Comparison of ENCODE assay signal across 11 cellular contexts in genomic region chr16:75248536-75249380, GRCh38. TPM values are rescaled to one million over a fixed set of nuclear protein-coding genes. Genes with fewer than 3 reads are reported as not detected.
DNase-seq lines count a peak whose midpoint lies in the region; ATAC-seq, FAIRE-seq and TF ChIP-seq lines count a peak whose summit lies in the region.
"Had no signal": no experiment of that assay in that cellular context is flagged by ENCODE, and none has a peak within 500 bp of the region (broad histone marks: within the 10 kb centered on the region; RNA-seq: fewer than 3 reads in every experiment).

No MANE protein-coding gene starts in this region.

- H3K9ac ChIP-seq in mesendoderm (ENCODE audit: low read length): peak overlapping the region; percentile 41

- H3K27me3 ChIP-seq in mesendoderm (ENCODE audit: insufficient read depth, low read length, poor library complexity) (no peaks in the 10 kb centered on the region), suprapubic skin (no peaks in the 10 kb centered on the region)
- H3K27me3 ChIP-seq: cardiac muscle cell had no signal

- H2AK5ac ChIP-seq in mesendoderm (ENCODE audit: low read length): no peak overlapping the region

- H3K56ac ChIP-seq in mesendoderm (ENCODE audit: low read length): peak overlapping the region; percentile 70

- TF ChIP-seq CTCF in coronary artery (IDR thresholded peaks at IDR 0.05) (no peak), suprapubic skin (IDR thresholded peaks at IDR 0.05) (no peak)

- H3K36me3 ChIP-seq in mesendoderm (ENCODE audit: control insufficient read depth, insufficient read depth, low read length): no peaks in the 10 kb centered on the region
- no peaks in the 10 kb centered on the region for H3K36me3 ChIP-seq in suprapubic skin
- H3K36me3 ChIP-seq: cardiac muscle cell had no signal

- H4K8ac ChIP-seq in mesendoderm (ENCODE audit: low read depth, low read length): no peak overlapping the region

- peak overlapping the region; percentile 88 for H3K4me3 ChIP-seq in coronary artery
- H3K4me3 ChIP-seq in mesendoderm (ENCODE audit: low read length): no peak overlapping the region
- H3K4me3 ChIP-seq in suprapubic skin: no peak overlapping the region
- H3K4me3 ChIP-seq: cardiac muscle cell had no signal

- H3K23ac ChIP-seq in mesendoderm (ENCODE audit: low read length): peak overlapping the region; percentile 70

- H3K9me3 ChIP-seq in suprapubic skin: no peaks in the 10 kb centered on the region

- ATAC-seq in HG03045 (IDR thresholded peaks at IDR 0.05; ENCODE audit: unreplicated experiment): no peak
- ATAC-seq in activated CD4-positive, CD25-positive, alpha-beta regulatory T cell treated with anti-CD3 and anti-CD28 coated beads, Interleukin-2, amount 50 U/mL, for 24 hours: no peak
- ATAC-seq: activated CD8-positive, alpha-beta memory T cell treated with anti-CD3 and anti-CD28 coated beads, Interleukin-2, amount 10 ng/mL, durations not matched to agents 7 days and 5 days had no signal

- no peak overlapping the region for H3K4me2 ChIP-seq in mesendoderm (ENCODE audit: low read length)

- FAIRE-seq in HTR-8/SVneo (lab: Jason Lieb, UNC): peak; percentile 20

- peak overlapping the region; percentile 22 for H2BK5ac ChIP-seq in mesendoderm (ENCODE audit: low read length)

- H4K5ac ChIP-seq in mesendoderm (ENCODE audit: low read length): no peak overlapping the region

- TF ChIP-seq EP300 in suprapubic skin (IDR thresholded peaks at IDR 0.05): no peak

- H3K27ac ChIP-seq in coronary artery (peak overlapping the region; percentile 94 to 98), mesendoderm (ENCODE audit: low read depth, low read length) (no peak overlapping the region), suprapubic skin (peak overlapping the region; percentile 90)

- no CpG with 5 or more reads among the region's 17 CpGs for WGBS in mesendoderm (ENCODE audit: extremely low coverage, insufficient coverage, low lambda C conversion rate)
- WGBS in suprapubic skin: 39% methylated on average over 12 of the region's 17 CpGs

- DNase-seq in HTR-8/SVneo (ENCODE audit: insufficient read length, low spot score) (no peak), coronary artery (ENCODE audit: low spot score) (no peak), mesendoderm (no peak), suprapubic skin (ENCODE audit: low spot score in 2 of 2) (no peak), NCI-H1436 treated with DMSO at 0.1 percent for 48 hours (lab: John Stamatoyannopoulos, UW) (no peak)
- no peak for DNase-seq in activated CD4-positive, alpha-beta T cell treated with anti-CD3 and anti-CD28 coated beads, Interleukin-2, amount 50 U/mL, for 4 hours
- DNase-seq: activated CD8-positive, alpha-beta memory T cell treated with anti-CD3 and anti-CD28 coated beads, Interleukin-2, amount 10 ng/mL, durations not matched to agents 7 days and 5 days had no signal

- peaks cover 26% of the 10 kb centered on the region for H3K79me1 ChIP-seq in mesendoderm (ENCODE audit: low read length)

- H3K79me2 ChIP-seq in mesendoderm (ENCODE audit: control insufficient read depth, insufficient read depth, low read length): peaks cover 79% of the 10 kb centered on the region

- H3K4me1 ChIP-seq in mesendoderm (ENCODE audit: control insufficient read depth, low read depth, low read length) (peaks cover 34% of the 10 kb centered on the region), suprapubic skin (peaks cover 93% of the 10 kb centered on the region)

- no peak overlapping the region for H3K4ac ChIP-seq in mesendoderm (ENCODE audit: low read depth, low read length)

- H2BK120ac ChIP-seq in mesendoderm (ENCODE audit: low read depth, low read length): no peak overlapping the region

- no peak overlapping the region for H3K18ac ChIP-seq in mesendoderm (ENCODE audit: low read length)

- no peak for TF ChIP-seq POLR2A in suprapubic skin (IDR thresholded peaks at IDR 0.05)

- no peak overlapping the region for H2BK15ac ChIP-seq in mesendoderm (replicated peaks; ENCODE audit: low read depth)

RNA-seq across cellular contexts. Expression of gene BCAR1, which starts 2.7 kb away (rescaled TPM):
- polyA plus RNA-seq in mesendoderm (2013, experiment 1 of 2): 108 TPM
- polyA plus RNA-seq in mesendoderm (2013, experiment 2 of 2): 108 TPM
- 10 to 100 TPM; 26.5 to 39.2 (median 30.9) TPM for total RNA-seq in suprapubic skin

RNA-seq across cellular contexts. Expression of gene CTRB1, which starts 30.0 kb away (rescaled TPM):
- polyA plus RNA-seq in mesendoderm (2013, experiment 1 of 2): not detected
- polyA plus RNA-seq in mesendoderm (2013, experiment 2 of 2): 0.04 TPM
- not detected for total RNA-seq in suprapubic skin
- total RNA-seq: activated CD8-positive, alpha-beta memory T cell treated with anti-CD3 and anti-CD28 coated beads, Interleukin-2, amount 10 ng/mL, durations not matched to agents 7 days and 5 days; cardiac muscle cell; Daoy had no signal

RNA-seq across cellular contexts. Expression of gene CTRB2, which starts 41.8 kb away (rescaled TPM):
- 0.06 TPM for polyA plus RNA-seq in mesendoderm (2013, experiment 1 of 2)
- not detected for polyA plus RNA-seq in mesendoderm (2013, experiment 2 of 2)
- not detected for total RNA-seq in suprapubic skin
- total RNA-seq: activated CD8-positive, alpha-beta memory T cell treated with anti-CD3 and anti-CD28 coated beads, Interleukin-2, amount 10 ng/mL, durations not matched to agents 7 days and 5 days; cardiac muscle cell; Daoy had no signal
